Comparison of ENCODE assay signal across 18 cellular contexts in the genomic region with DNA sequence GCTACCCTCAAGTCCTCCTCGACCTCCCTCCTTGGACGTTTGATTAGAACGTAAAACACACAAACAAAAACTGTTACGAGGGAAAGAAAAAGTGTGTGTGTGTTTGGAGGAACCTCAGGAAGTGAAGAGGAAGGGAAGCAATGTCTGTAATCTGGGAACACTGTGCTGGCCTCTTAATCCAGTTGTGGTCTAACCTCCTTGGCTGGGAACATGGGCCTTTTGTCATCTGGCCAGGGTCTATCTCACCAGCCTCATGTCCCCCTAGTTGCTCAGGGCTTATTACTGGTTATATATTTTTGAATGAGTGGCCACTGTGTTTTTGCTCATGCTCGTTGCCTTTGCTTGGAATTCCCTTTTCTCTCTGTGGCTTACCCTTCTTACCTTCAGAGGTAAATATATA.
"Had no signal": no experiment of that assay in that cellular context is flagged by ENCODE, and none has a peak within 500 bp of the region (broad histone marks: within the 10 kb centered on the region; RNA-seq: fewer than 3 reads in every experiment).

No MANE protein-coding gene starts in this region.

- H3K27me3 ChIP-seq: dorsolateral prefrontal cortex had no signal

- DNase-seq: activated CD4-positive, alpha-beta T cell treated with anti-CD3 and anti-CD28 coated beads, Interleukin-2, amount 10 ng/mL, durations not matched to agents 24 days and 14 days; activated CD8-positive, alpha-beta T cell treated with anti-CD3 and anti-CD28 coated beads for 36 hours; activated naive CD4-positive, alpha-beta T cell treated with anti-CD3 and anti-CD28 coated beads for 36 hours; activated T-cell treated with anti-CD3 and anti-CD28 coated beads, Interleukin-2, amount 50 U/mL, for 1 hour; central memory CD4-positive, alpha-beta T cell; dorsolateral prefrontal cortex; left ventricle myocardium superior; stimulated activated CD4-positive, alpha-beta T cell treated with anti-CD3 and anti-CD28 coated beads, Interleukin-4, amount 100 ng/mL, for 4 hours had no signal

- H3K4me1 Mint-ChIP-seq: activated CD4-positive, alpha-beta T cell treated with anti-CD3 and anti-CD28 coated beads, Interleukin-2, amount 10 ng/mL, durations not matched to agents 24 days and 14 days had no signal

- H2AFZ ChIP-seq: parathyroid adenoma had no signal

- H3K9ac ChIP-seq: parathyroid adenoma had no signal

- H3K27ac Mint-ChIP-seq: activated CD4-positive, alpha-beta T cell treated with anti-CD3 and anti-CD28 coated beads, Interleukin-2, amount 10 ng/mL, durations not matched to agents 24 days and 14 days; activated CD8-positive, alpha-beta T cell treated with anti-CD3 and anti-CD28 coated beads for 36 hours; activated naive CD4-positive, alpha-beta T cell treated with anti-CD3 and anti-CD28 coated beads for 36 hours; activated T-helper 2 cell treated with anti-CD3 and anti-CD28 coated beads, Interferon-gamma antibody, Interleukin-2, Interleukin-4, amounts not matched to agents 10 μg/mL and 5 μg/mL and 100 μg/mL, durations not matched to agents 14 hours and 24 hours and 36 hours; memory B cell; natural killer cell treated with Interleukin-12 subunit alpha and Interleukin-12 subunit beta and Interleukin-15 and Interleukin-18, amount 100 ng/mL, for 72 hours; stimulated activated memory B cell treated with anti-CD40 and anti-IgM and Interleukin-4, amounts not matched to agents 10 μg/mL and 1 μg/mL and 100 μg/mL, for 72 hours; T-helper 1 cell treated with Interleukin-12 subunit alpha and Interleukin-12 subunit beta and Interleukin-4 antibody, amounts not matched to agents 30 μg/mL and 1 μg/mL, for 36 hours had no signal

- ATAC-seq: activated CD8-positive, alpha-beta T cell treated with anti-CD3 and anti-CD28 coated beads for 36 hours; left ventricle myocardium superior; natural killer cell treated with Interleukin-12 subunit alpha and Interleukin-12 subunit beta and Interleukin-15 and Interleukin-18, amount 100 ng/mL, for 72 hours; sciatic nerve; stimulated activated memory B cell treated with anti-CD40 and anti-IgM and Interleukin-4, amounts not matched to agents 10 μg/mL and 1 μg/mL and 100 μg/mL, for 72 hours had no signal

- H3K36me3 Mint-ChIP-seq: brain; memory B cell; natural killer cell treated with Interleukin-12 subunit alpha and Interleukin-12 subunit beta and Interleukin-15 and Interleukin-18, amount 100 ng/mL, for 72 hours; stimulated activated memory B cell treated with anti-CD40 and anti-IgM and Interleukin-4, amounts not matched to agents 10 μg/mL and 1 μg/mL and 100 μg/mL, for 72 hours had no signal

- H3K4me1 ChIP-seq: foreskin keratinocyte, parathyroid adenoma had no signal

- H3K27ac ChIP-seq: dorsolateral prefrontal cortex, foreskin keratinocyte, parathyroid adenoma, thoracic aorta had no signal

- H3K9me3 ChIP-seq: thoracic aorta had no signal

- H3K4me3 Mint-ChIP-seq: activated CD4-positive, alpha-beta T cell treated with anti-CD3 and anti-CD28 coated beads, Interleukin-2, amount 10 ng/mL, durations not matched to agents 24 days and 14 days; activated CD8-positive, alpha-beta T cell treated with anti-CD3 and anti-CD28 coated beads for 36 hours; activated naive CD4-positive, alpha-beta T cell treated with anti-CD3 and anti-CD28 coated beads for 36 hours; brain; memory B cell; natural killer cell treated with Interleukin-12 subunit alpha and Interleukin-12 subunit beta and Interleukin-15 and Interleukin-18, amount 100 ng/mL, for 72 hours; stimulated activated memory B cell treated with anti-CD40 and anti-IgM and Interleukin-4, amounts not matched to agents 10 μg/mL and 1 μg/mL and 100 μg/mL, for 72 hours; T-helper 1 cell treated with Interleukin-12 subunit alpha and Interleukin-12 subunit beta and Interleukin-4 antibody, amounts not matched to agents 30 μg/mL and 1 μg/mL, for 36 hours had no signal

- H3K4me3 ChIP-seq: dorsolateral prefrontal cortex, thoracic aorta had no signal

- H3K79me2 ChIP-seq: parathyroid adenoma had no signal

- H3K9me3 Mint-ChIP-seq: activated CD4-positive, alpha-beta T cell treated with anti-CD3 and anti-CD28 coated beads, Interleukin-2, amount 10 ng/mL, durations not matched to agents 24 days and 14 days; activated CD8-positive, alpha-beta T cell treated with anti-CD3 and anti-CD28 coated beads for 36 hours; activated naive CD4-positive, alpha-beta T cell treated with anti-CD3 and anti-CD28 coated beads for 36 hours; activated T-helper 2 cell treated with anti-CD3 and anti-CD28 coated beads, Interferon-gamma antibody, Interleukin-2, Interleukin-4, amounts not matched to agents 10 μg/mL and 5 μg/mL and 100 μg/mL, durations not matched to agents 14 hours and 24 hours and 36 hours; memory B cell; natural killer cell treated with Interleukin-12 subunit alpha and Interleukin-12 subunit beta and Interleukin-15 and Interleukin-18, amount 100 ng/mL, for 72 hours; stimulated activated memory B cell treated with anti-CD40 and anti-IgM and Interleukin-4, amounts not matched to agents 10 μg/mL and 1 μg/mL and 100 μg/mL, for 72 hours; T-helper 1 cell treated with Interleukin-12 subunit alpha and Interleukin-12 subunit beta and Interleukin-4 antibody, amounts not matched to agents 30 μg/mL and 1 μg/mL, for 36 hours had no signal

- H3K36me3 ChIP-seq: thoracic aorta had no signal
